In genomic region chr3:156149781-156150375, GRCh38 we compare ENCODE assay signal across 11 cellular contexts. TPM values are rescaled to one million over a fixed set of nuclear protein-coding genes. Genes with fewer than 3 reads are reported as not detected.
DNase-seq lines count a peak whose midpoint lies in the region; ATAC-seq and TF ChIP-seq lines count a peak whose summit lies in the region.
"Had no signal": no experiment of that assay in that cellular context is flagged by ENCODE, and none has a peak within 500 bp of the region (broad histone marks: within the 10 kb centered on the region; RNA-seq: fewer than 3 reads in every experiment).

No MANE protein-coding gene starts in this region.

- H3K9ac ChIP-seq in parathyroid adenoma = no peak overlapping the region

- H3K36me3 ChIP-seq in heart left ventricle (no peaks in the 10 kb centered on the region), esophagus squamous epithelium (no peaks in the 10 kb centered on the region), parathyroid adenoma (ENCODE audit: control insufficient read depth, insufficient read depth, low read length) (no peaks in the 10 kb centered on the region), aorta (ENCODE audit: control insufficient read depth in 1 of 2, insufficient read depth in 2 of 2, low read length in 1 of 2) (no peaks in the 10 kb centered on the region)
- H3K36me3 ChIP-seq: Peyer's patch had no signal

- DNase-seq in heart left ventricle = no peak
- DNase-seq in Right ventricle myocardium inferior (ENCODE audit: missing footprints) = no peak
- no peak for DNase-seq in esophagus squamous epithelium (lab: John Stamatoyannopoulos, UW)
- DNase-seq in aorta = no peak
- DNase-seq in HPDE6-E6E7 (ENCODE audit: extremely low spot score) = no peak
- no peak for DNase-seq in medulla oblongata (ENCODE audit: extremely low spot score)
- DNase-seq: cortex of kidney had no signal

- H3K9me3 ChIP-seq in heart left ventricle = no peaks in the 10 kb centered on the region
- H3K9me3 ChIP-seq in esophagus squamous epithelium = no peaks in the 10 kb centered on the region
- H3K9me3 ChIP-seq in parathyroid adenoma (ENCODE audit: control insufficient read depth, low read length) = no peaks in the 10 kb centered on the region
- H3K9me3 ChIP-seq in aorta (ENCODE audit: control insufficient read depth, low read length) = no peaks in the 10 kb centered on the region
- H3K9me3 ChIP-seq: Peyer's patch had no signal

- no peaks in the 10 kb centered on the region for H3K79me2 ChIP-seq in parathyroid adenoma

- 49 to 66% (median 55%) methylated on average over 4 of the region's 4 CpGs for WGBS in heart left ventricle, 4 donors
- WGBS in esophagus squamous epithelium, 2 donors = 43 to 48% methylated on average over 4 of the region's 4 CpGs
- WGBS in aorta, 2 donors = 5 to 7% methylated on average over 4 of the region's 4 CpGs

- no peak overlapping the region for H3K4me3 ChIP-seq in heart left ventricle
- H3K4me3 ChIP-seq in esophagus squamous epithelium = no peak overlapping the region
- no peak overlapping the region for H3K4me3 ChIP-seq in parathyroid adenoma (ENCODE audit: low read depth, low read length)
- no peak overlapping the region for H3K4me3 ChIP-seq in aorta (ENCODE audit: low read length in 2 of 2)
- H3K4me3 ChIP-seq: Peyer's patch had no signal

- peak overlapping the region; percentile 69 for H2AFZ ChIP-seq in parathyroid adenoma

- no peak overlapping the region for H3K4me2 ChIP-seq in parathyroid adenoma (ENCODE audit: low read length)

- H3K27me3 ChIP-seq in heart left ventricle = no peaks in the 10 kb centered on the region
- H3K27me3 ChIP-seq in esophagus squamous epithelium = peaks cover 0 to 10% (median 0%) of the 10 kb centered on the region in 4 donors
- no peaks in the 10 kb centered on the region for H3K27me3 ChIP-seq in parathyroid adenoma (ENCODE audit: control insufficient read depth, insufficient read depth, low read length)
- no peaks in the 10 kb centered on the region for H3K27me3 ChIP-seq in aorta (ENCODE audit: control insufficient read depth in 1 of 2, insufficient read depth in 2 of 2, low read length in 1 of 2)
- H3K27me3 ChIP-seq: Peyer's patch had no signal

- TF ChIP-seq POLR2A in heart left ventricle (IDR thresholded peaks at IDR 0.05) (no peak), esophagus squamous epithelium (IDR thresholded peaks at IDR 0.05) (no peak)

- H3K27ac ChIP-seq in heart left ventricle = peak overlapping the region; percentile 9 to 81 (median 51)
- peak overlapping the region in 3 of 4 donors; percentile 45 to 66 (median 50) for H3K27ac ChIP-seq in esophagus squamous epithelium
- no peak overlapping the region for H3K27ac ChIP-seq in parathyroid adenoma
- H3K27ac ChIP-seq in aorta (ENCODE audit: low read depth in 1 of 2, low read length in 2 of 2) = peak overlapping the region; percentile 81 to 98

- no peak for ATAC-seq in heart left ventricle
- ATAC-seq in Right ventricle myocardium inferior = no peak
- peak; percentile 3 for ATAC-seq in aorta (ENCODE audit: low FRiP score)
- ATAC-seq in HG03045 (IDR thresholded peaks at IDR 0.05; ENCODE audit: unreplicated experiment) = no peak

- peaks cover 0 to 38% (median 17%) of the 10 kb centered on the region in 12 donors for H3K4me1 ChIP-seq in heart left ventricle
- H3K4me1 ChIP-seq in esophagus squamous epithelium = peaks cover 0 to 19% (median 0%) of the 10 kb centered on the region in 3 donors
- H3K4me1 ChIP-seq in parathyroid adenoma = peaks cover 3% of the 10 kb centered on the region
- peaks cover 5 to 18% of the 10 kb centered on the region in 2 donors for H3K4me1 ChIP-seq in aorta (ENCODE audit: control insufficient read depth in 1 of 2, insufficient read depth in 2 of 2, low read length in 2 of 2)

- no peak for TF ChIP-seq CTCF in heart left ventricle (IDR thresholded peaks at IDR 0.05)
- no peak for TF ChIP-seq CTCF in esophagus squamous epithelium (IDR thresholded peaks at IDR 0.05)
- no peak for TF ChIP-seq CTCF in parathyroid adenoma (IDR thresholded peaks at IDR 0.05)

- intact Hi-C loops in heart left ventricle (cut with DNase I) (loop anchor here (2.0 to 10.0 kb wide), 20 partner anchors 105 to 987 kb away; partner anchors contain the start of gene TIPARP (in 2 of the 10)), Right ventricle myocardium inferior (cut with DNase I) (loop anchor here (2.0 to 5.0 kb wide), 4 partner anchors 103 to 987 kb away; no protein-coding TSS in a partner anchor), esophagus squamous epithelium (cut with DNase I) (loop anchor here (5.0 kb wide), 1 partner anchor 362 kb away; no protein-coding TSS in a partner anchor), aorta (cut with DNase I) (loop anchor here (2.0 to 10.0 kb wide), 6 partner anchors 103 to 935 kb away; partner anchors contain the start of gene TIPARP (in 2 of the 2))

RNA-seq across cellular contexts. Expression of gene KCNAB1, which starts 29.5 kb away (rescaled TPM):
- total RNA-seq in heart left ventricle (1 to 10 TPM; 1.8 to 3.5 (median 2.6) TPM), Right ventricle myocardium inferior (3.7 TPM), esophagus squamous epithelium (1 to 10 TPM in 2 of 4 donors, under 1 TPM in 2; 0.40 to 6.6 (median 1.3) TPM), aorta (10 to 100 TPM; 22.6 to 45.8 TPM)
- polyA plus RNA-seq in heart left ventricle (1 to 10 TPM; 1.1 to 2.0 TPM), aorta (10 to 100 TPM in 1 of 2 donors, 1 to 10 TPM in 1; 8.9 to 12.9 TPM)
- total RNA-seq: activated CD4-positive, alpha-beta memory T cell treated with anti-CD3 and anti-CD28 coated beads, Interleukin-2, amount 10 ng/mL, durations not matched to agents 7 days and 5 days had no signal
